In the genomic region with DNA sequence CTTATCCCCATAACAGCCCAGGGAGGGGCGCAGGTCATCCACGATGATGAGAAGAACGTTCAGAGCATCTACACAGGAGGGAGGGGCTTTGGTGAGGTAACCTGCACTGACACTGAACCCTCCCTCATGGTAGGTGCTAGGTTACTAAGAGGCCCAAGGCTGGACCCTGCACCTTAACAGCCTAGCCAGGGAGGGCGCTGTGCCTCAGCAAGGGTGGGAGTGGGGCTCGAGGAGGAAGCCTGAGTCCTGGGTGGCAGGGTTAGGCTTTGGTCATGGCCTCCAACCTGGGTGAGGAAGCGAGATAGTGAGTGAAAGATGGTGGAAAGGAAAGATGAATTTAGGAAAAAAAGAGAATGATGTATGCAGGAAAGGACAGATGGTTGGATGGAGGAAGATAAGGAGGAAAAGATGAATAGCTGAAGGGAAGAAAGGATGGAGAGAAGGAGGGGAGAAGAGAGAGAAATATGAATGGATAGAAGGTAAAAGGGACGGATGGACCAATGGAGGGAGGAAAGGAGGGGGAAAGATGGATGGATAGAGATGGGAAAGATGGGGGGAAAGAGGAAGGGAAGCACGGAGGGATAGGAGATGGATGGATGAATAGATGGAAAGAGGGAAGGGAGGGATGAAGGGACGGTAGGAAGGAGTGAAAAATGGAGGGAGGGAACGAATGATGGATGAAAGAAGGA, we compare ENCODE assay signal across 8 cellular contexts. TPM values are rescaled to one million over a fixed set of nuclear protein-coding genes. Genes with fewer than 3 reads are reported as not detected.
DNase-seq lines count a peak whose midpoint lies in the region; ATAC-seq, FAIRE-seq and TF ChIP-seq lines count a peak whose summit lies in the region.

No MANE protein-coding gene starts in this region.

- H3K9ac ChIP-seq in HUES6 (ENCODE audit: low read length): peak overlapping the region; percentile 87

- no peak for FAIRE-seq in D721Med (lab: Jason Lieb, UNC)

- H3K9me3 Mint-ChIP-seq in T-helper 2 cell treated with Interferon-gamma antibody and Interleukin-4, amounts not matched to agents 5 μg/mL and 100 μg/mL, for 36 hours: no peaks in the 10 kb centered on the region

- no peak overlapping the region for H3K27ac ChIP-seq in HUES6 (ENCODE audit: low read depth, low read length)
- peak overlapping the region; percentile 89 for H3K27ac ChIP-seq in brain microvascular endothelial cell

- H3K4me1 ChIP-seq in HUES6 (ENCODE audit: control insufficient read depth, insufficient read depth, low read length): peaks cover 30% of the 10 kb centered on the region

- ATAC-seq in GM21360 (IDR thresholded peaks at IDR 0.05; ENCODE audit: unreplicated experiment) (peak; percentile 50), left colon (peak; percentile 18)

- DNase-seq in D721Med (ENCODE audit: insufficient read length, low spot score) (no peak), brain microvascular endothelial cell (no peak), left colon (peak in 1 of 2 donors; percentile 42), cerebellar nuclear complex (lab: John Stamatoyannopoulos, UW) (no peak)
- peak; percentile 44 for DNase-seq in T-helper 2 cell treated with Interferon-gamma antibody and Interleukin-4, amounts not matched to agents 5 μg/mL and 100 μg/mL, for 36 hours (ENCODE audit: low spot score)
- DNase-seq in stimulated activated CD8-positive, alpha-beta memory T cell treated with anti-CD3 and anti-CD28 coated beads, Interleukin-15, amount 100 ng/mL, for 1 hour (ENCODE audit: low read depth): peak; percentile 31

- TF ChIP-seq CTCF in D721Med (IDR thresholded peaks at IDR 0.05; ENCODE audit: insufficient read depth, missing control alignments) (peak; percentile 26), brain microvascular endothelial cell (IDR thresholded peaks at IDR 0.05; ENCODE audit: low read depth, low read length, missing control alignments) (peak; percentile 47)

- peaks cover 33% of the 10 kb centered on the region for H3K4me1 Mint-ChIP-seq in T-helper 2 cell treated with Interferon-gamma antibody and Interleukin-4, amounts not matched to agents 5 μg/mL and 100 μg/mL, for 36 hours (ENCODE audit: low read depth)

- no peaks in the 10 kb centered on the region for H3K9me3 ChIP-seq in HUES6 (ENCODE audit: control insufficient read depth, insufficient read depth, low read depth, low read length)

- peaks cover 3% of the 10 kb centered on the region for H3K27me3 Mint-ChIP-seq in T-helper 2 cell treated with Interferon-gamma antibody and Interleukin-4, amounts not matched to agents 5 μg/mL and 100 μg/mL, for 36 hours (ENCODE audit: low read depth)

- peaks cover 29% of the 10 kb centered on the region for H3K36me3 ChIP-seq in HUES6 (ENCODE audit: control insufficient read depth, insufficient read depth, low read length)
- peaks cover 4% of the 10 kb centered on the region for H3K36me3 ChIP-seq in brain microvascular endothelial cell (replicated peaks)

- peak overlapping the region; percentile 75 for H3K4me3 ChIP-seq in HUES6 (ENCODE audit: low read depth, low read length)
- peak overlapping the region; percentile 69 for H3K4me3 ChIP-seq in brain microvascular endothelial cell (ENCODE audit: low read depth, low read length)

- in situ Hi-C loops in brain microvascular endothelial cell (cut with HindIII; ENCODE audit: low pct_ligation_motif_present, low sequenced_read_pairs): no loop called here

- H3K4me3 Mint-ChIP-seq in T-helper 2 cell treated with Interferon-gamma antibody and Interleukin-4, amounts not matched to agents 5 μg/mL and 100 μg/mL, for 36 hours: peak overlapping the region; percentile 96

- peaks cover 16% of the 10 kb centered on the region for H3K36me3 Mint-ChIP-seq in T-helper 2 cell treated with Interferon-gamma antibody and Interleukin-4, amounts not matched to agents 5 μg/mL and 100 μg/mL, for 36 hours (ENCODE audit: low read depth)

- intact Hi-C loops in left colon (cut with DNase I, micrococcal nuclease): no loop called here

- H3K27me3 ChIP-seq in HUES6 (ENCODE audit: control insufficient read depth, insufficient read depth, low read length) (peaks cover 13% of the 10 kb centered on the region; the same call in 1 of the 2 replicates), brain microvascular endothelial cell (replicated peaks) (no peaks in the 10 kb centered on the region)

- peak overlapping the region; percentile 100 for H3K27ac Mint-ChIP-seq in T-helper 2 cell treated with Interferon-gamma antibody and Interleukin-4, amounts not matched to agents 5 μg/mL and 100 μg/mL, for 36 hours

RNA-seq across cellular contexts. Expression of gene IDS, which starts 0.7 kb away (rescaled TPM):
- 10 to 100 TPM; 28.8 to 58.5 TPM for total RNA-seq in left colon

RNA-seq across cellular contexts. Expression of gene EOLA1, which starts 36.4 kb away (rescaled TPM):
- 10 to 100 TPM; 37.2 to 37.8 TPM for total RNA-seq in left colon

RNA-seq across cellular contexts. Expression of gene HSFX3, which starts 45.4 kb away (rescaled TPM):
- not detected for total RNA-seq in left colon

Comparison
In these comparisons a context has a peak if more than half of its experiments do, and no peak if none do; other contexts are left out.
1. DNase-seq: peak in T-helper 2 cell treated with Interferon-gamma antibody and Interleukin-4, amounts not matched to agents 5 μg/mL and 100 μg/mL, for 36 hours (single experiment) and stimulated activated CD8-positive, alpha-beta memory T cell treated with anti-CD3 and anti-CD28 coated beads, Interleukin-15, amount 100 ng/mL, for 1 hour (single experiment); none in D721Med (single experiment), brain microvascular endothelial cell (single experiment) and cerebellar nuclear complex (0 of 2).